Comparison of ENCODE assay signal across 8 cellular contexts in the genomic region with DNA sequence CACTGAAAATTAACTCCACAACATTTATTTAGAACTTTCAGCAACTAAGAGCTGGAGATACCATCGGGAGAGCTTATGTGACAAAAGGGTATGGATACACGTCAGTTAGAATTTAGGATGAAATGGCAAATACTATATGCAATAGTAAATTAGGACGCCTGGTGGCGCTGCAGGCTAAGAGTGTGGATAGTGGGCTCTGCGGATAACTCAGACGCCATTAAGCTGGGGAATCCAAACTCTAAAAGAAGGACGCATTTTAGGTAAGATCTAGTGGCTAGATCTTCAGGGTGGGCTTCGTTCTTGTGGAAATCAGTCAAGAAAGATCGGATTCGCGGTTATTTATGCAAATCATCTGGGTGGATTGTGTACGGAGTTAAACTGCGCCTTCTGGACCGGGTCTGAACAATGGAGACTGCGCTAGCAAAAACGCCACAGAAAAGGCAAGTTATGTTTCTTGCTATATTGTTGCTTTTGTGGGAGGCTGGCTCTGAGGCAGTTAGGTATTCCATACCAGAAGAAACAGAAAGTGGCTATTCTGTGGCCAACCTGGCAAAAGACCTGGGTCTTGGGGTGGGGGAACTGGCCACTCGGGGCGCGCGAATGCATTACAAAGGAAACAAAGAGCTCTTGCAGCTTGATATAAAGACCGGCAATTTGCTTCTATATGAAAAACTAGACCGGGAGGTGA. TPM values are rescaled to one million over a fixed set of nuclear protein-coding genes. Genes with fewer than 3 reads are reported as not detected.
A peak's percentile ranks its signal among the peaks of the same experiment; 100 is the strongest.
DNase-seq lines count a peak whose midpoint lies in the region; ATAC-seq and TF ChIP-seq lines count a peak whose summit lies in the region.

Gene PCDHB5, plus strand, starts transcription at position 177 of the 688 bp plus-strand sequence. Its CDS starts 229 bp downstream, at position 406.

- WGBS in hepatocyte (ENCODE audit: low lambda C conversion rate, missing lambda C conversion rate) = 54% methylated on average over 22 of the region's 22 CpGs

- DNase-seq in AG08396 (ENCODE audit: low spot score) (peak; percentile 61), HFF-Myc (ENCODE audit: extremely low read depth, low read depth) (no peak), hepatocyte (ENCODE audit: low spot score) (peak; percentile 36), DMS79 treated with DMSO at 0.1 percent for 48 hours (lab: John Stamatoyannopoulos, UW) (no peak)
- DNase-seq in stimulated activated CD4-positive, alpha-beta T cell treated with anti-CD3 and anti-CD28 coated beads, Interleukin-1b, Interleukin-23, amount 100 ng/mL, for 48 hours = no peak

- H3K4me2 ChIP-seq in hepatocyte = peak within 1 kb of the TSS; percentile 50

- no peaks in the 10 kb centered on the region for H3K4me1 ChIP-seq in hepatocyte (ENCODE audit: insufficient read depth)
- H3K4me1 ChIP-seq in stomach smooth muscle (ENCODE audit: control insufficient read depth, insufficient read depth, low read length) = no peaks in the 10 kb centered on the region

- H3K4me3 ChIP-seq in HFF-Myc (replicated peaks; ENCODE audit: low read depth, low read length) (no peak within 1 kb of the TSS), hepatocyte (peak within 1 kb of the TSS; percentile 4), stomach smooth muscle (ENCODE audit: low read length in 2 of 2) (peak within 1 kb of the TSS; percentile 64)

- peak within 1 kb of the TSS; percentile 31 for H2AFZ ChIP-seq in hepatocyte

- peak within 1 kb of the TSS in 1 of 2 donors; percentile 60 for H3K9ac ChIP-seq in stomach smooth muscle (ENCODE audit: low read length in 2 of 2)

- H3K27ac ChIP-seq in VCaP (peak within 1 kb of the TSS; percentile 46; the same call in 1 of the 2 replicates), hepatocyte (peak within 1 kb of the TSS; percentile 57), stomach smooth muscle (ENCODE audit: low read length) (no peak within 1 kb of the TSS)

- H3K79me2 ChIP-seq in hepatocyte = no peaks in the 10 kb centered on the region

- TF ChIP-seq CTCF in HFF-Myc (IDR thresholded peaks at IDR 0.05; ENCODE audit: low read depth, low read length, missing control alignments) (peak; percentile 31), VCaP (conservative IDR thresholded peaks at IDR 0.05) (peak; percentile 79), hepatocyte (IDR thresholded peaks at IDR 0.05; ENCODE audit: poor library complexity) (peak; percentile 24)

- no peaks in the 10 kb centered on the region for H3K36me3 ChIP-seq in hepatocyte (replicated peaks; ENCODE audit: insufficient read depth, low read depth)
- no peaks in the 10 kb centered on the region for H3K36me3 ChIP-seq in stomach smooth muscle (ENCODE audit: control insufficient read depth in 2 of 2, insufficient read depth in 2 of 2, low read length in 2 of 2)

- H3K9me2 ChIP-seq in hepatocyte (replicated peaks; ENCODE audit: insufficient read depth) = no peaks in the 10 kb centered on the region

- no peaks in the 10 kb centered on the region for H4K20me1 ChIP-seq in hepatocyte (ENCODE audit: insufficient read depth, poor library complexity, severe bottlenecking)

- no peak for ATAC-seq in GM18517 (IDR thresholded peaks at IDR 0.05; ENCODE audit: unreplicated experiment)

- H3K27me3 ChIP-seq in hepatocyte (no peaks in the 10 kb centered on the region), stomach smooth muscle (ENCODE audit: control insufficient read depth in 1 of 2, insufficient read depth in 2 of 2, low read length in 2 of 2) (no peaks in the 10 kb centered on the region)

- peaks cover 49% of the 10 kb centered on the region for H3K9me3 ChIP-seq in hepatocyte (ENCODE audit: low read depth)
- H3K9me3 ChIP-seq in stomach smooth muscle (ENCODE audit: control insufficient read depth in 2 of 2, low read length in 2 of 2) = peaks cover 16 to 26% of the 10 kb centered on the region in 2 donors

RNA-seq across cellular contexts. Expression of gene PCDHB5, which starts in this region (rescaled TPM):
- 7.0 TPM in 2 replicates for total RNA-seq in hepatocyte
- 6.2 and 6.4 TPM in 2 replicates for polyA plus RNA-seq in hepatocyte

Comparison
In these comparisons a context has a peak if more than half of its experiments do, and no peak if none do; other contexts are left out.
1. DNase-seq: peak in AG08396 (single experiment) and hepatocyte (single experiment); none in HFF-Myc (single experiment), stimulated activated CD4-positive, alpha-beta T cell treated with anti-CD3 and anti-CD28 coated beads, Interleukin-1b, Interleukin-23, amount 100 ng/mL, for 48 hours (single experiment) and DMS79 treated with DMSO at 0.1 percent for 48 hours (single experiment).
2. CTCF ChIP-seq: peak in every context shown above with its lines; median percentile 79 in VCaP; 31 in HFF-Myc; 24 in hepatocyte.